Comparison of ENCODE assay signal across 25 cellular contexts in the genomic region with DNA sequence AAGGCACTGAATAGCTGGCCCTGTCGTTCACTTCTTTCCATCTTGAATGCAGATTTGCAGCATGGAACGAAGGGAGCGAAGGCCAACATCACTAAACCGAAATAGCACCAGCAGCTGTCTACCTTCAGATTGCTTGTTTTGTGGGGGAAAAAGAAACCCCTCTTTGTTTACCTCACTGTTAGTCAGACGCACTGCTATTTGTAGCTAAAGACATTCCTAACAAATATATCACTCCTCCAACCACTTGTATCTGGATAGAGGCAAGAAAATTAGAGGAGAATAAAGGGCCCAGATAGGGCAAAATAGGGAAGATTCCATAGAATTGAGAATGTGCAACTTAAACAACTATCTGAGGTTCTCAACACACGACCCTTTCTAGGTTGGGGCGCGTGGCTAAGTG. TPM values are rescaled to one million over a fixed set of nuclear protein-coding genes. Genes with fewer than 3 reads are reported as not detected.
DNase-seq lines count a peak whose midpoint lies in the region; ATAC-seq and TF ChIP-seq lines count a peak whose summit lies in the region.
"Had no signal": no experiment of that assay in that cellular context is flagged by ENCODE, and none has a peak within 500 bp of the region (broad histone marks: within the 10 kb centered on the region; RNA-seq: fewer than 3 reads in every experiment).

No MANE protein-coding gene starts in this region.

- H3K79me2 ChIP-seq in DOHH2 (ENCODE audit: control insufficient read depth, low read length), result peaks cover 99% of the 10 kb centered on the region

- in situ Hi-C loops in IMR-90 (cut with MboI; ENCODE audit: low sequenced_read_pairs), result no loop called here

- H2AFZ ChIP-seq in IMR-90 (replicated peaks; ENCODE audit: low read length, poor library complexity), result peak overlapping the region; percentile 37
- no peak overlapping the region for H2AFZ ChIP-seq in mesenchymal stem cell (ENCODE audit: low read depth, low read length)

- no peak overlapping the region for H2AK9ac ChIP-seq in IMR-90 (replicated peaks; ENCODE audit: low read depth, low read length, poor library complexity)

- ATAC-seq in IMR-90 (ENCODE audit: low read depth) (peak; percentile 95), GM21515 (IDR thresholded peaks at IDR 0.05; ENCODE audit: unreplicated experiment) (no peak), HG02763 (IDR thresholded peaks at IDR 0.05; ENCODE audit: unreplicated experiment) (no peak)
- ATAC-seq: HCT116 had no signal

- H3K27ac ChIP-seq in DOHH2 (ENCODE audit: low read depth, low read length) (no peak overlapping the region; the same call in 1 of the 2 replicates), IMR-90 (ENCODE audit: insufficient read depth, low read length) (no peak overlapping the region), mesenchymal stem cell (ENCODE audit: low read length, poor library complexity, severe bottlenecking) (no peak overlapping the region)
- H3K27ac ChIP-seq: Peyer's patch, SK-N-MC had no signal

- H2BK12ac ChIP-seq in mesenchymal stem cell (ENCODE audit: low read length in 2 of 2), result no peak overlapping the region

- H4K20me1 ChIP-seq in DOHH2 (ENCODE audit: control insufficient read depth, insufficient read depth, low read depth, low read length), result no peaks in the 10 kb centered on the region
- H4K20me1 ChIP-seq in IMR-90 (ENCODE audit: insufficient read depth, low read length), result no peaks in the 10 kb centered on the region

- no peaks in the 10 kb centered on the region for H3K9me1 ChIP-seq in IMR-90 (ENCODE audit: insufficient read depth, low read length)

- H3K36me3 ChIP-seq in DOHH2 (ENCODE audit: control insufficient read depth, low read length) (peaks cover 25% of the 10 kb centered on the region), IMR-90 (ENCODE audit: control insufficient read depth, insufficient read depth, low read length) (no peaks in the 10 kb centered on the region), mesenchymal stem cell (ENCODE audit: control insufficient read depth in 1 of 2, insufficient read depth in 2 of 2, low read depth in 1 of 2, low read length in 2 of 2) (no peaks in the 10 kb centered on the region)
- H3K36me3 ChIP-seq: Peyer's patch had no signal

- no peak for TF ChIP-seq POLR2A in IMR-90 (IDR thresholded peaks at IDR 0.05; ENCODE audit: low read depth, low read length)

- H4K91ac ChIP-seq in IMR-90 (ENCODE audit: insufficient read depth, low read depth, low read length) (no peak overlapping the region), mesenchymal stem cell (ENCODE audit: low read length) (no peak overlapping the region)

- dilution Hi-C loops in IMR-90 (cut with HindIII; ENCODE audit: low sequenced_read_pairs, unreplicated experiment), result no loop called here

- H3K18ac ChIP-seq in IMR-90 (ENCODE audit: low read depth, low read length) (0 out of 2 replicates have a peak overlapping the region, but pooled peaks have one; percentile 10), mesenchymal stem cell (ENCODE audit: low read depth in 1 of 2, low read length in 2 of 2) (peak overlapping the region in 1 of 2 experiments; percentile 48)

- TF ChIP-seq RAD21 in IMR-90 (IDR thresholded peaks at IDR 0.05; ENCODE audit: low read length), result no peak

- H3K9ac ChIP-seq in IMR-90 (ENCODE audit: low read depth, low read length) (no peak overlapping the region), mesenchymal stem cell (ENCODE audit: low read length) (no peak overlapping the region)

- TF ChIP-seq CTCF in DOHH2 (IDR thresholded peaks at IDR 0.05; ENCODE audit: low read depth, low read length, poor library complexity, severe bottlenecking) (no peak), IMR-90 (conservative IDR thresholded peaks at IDR 0.05; ENCODE audit: low read depth, low read length) (no peak)

- H2AK5ac ChIP-seq in IMR-90 (ENCODE audit: low read depth, low read length) (peak overlapping the region; percentile 74), mesenchymal stem cell (ENCODE audit: low read length, severe bottlenecking) (no peak overlapping the region)

- H3F3A ChIP-seq in DOHH2 (ENCODE audit: control insufficient read depth, insufficient read depth), result peaks cover 17% of the 10 kb centered on the region

- no TSS peak for BruUV-seq in IMR-90 (replicated peaks; lab: Mats Ljungman, UMichigan)

- H3K56ac ChIP-seq in IMR-90 (ENCODE audit: extremely low read depth, insufficient read depth, low read length), result no peak overlapping the region

- H2BK120ac ChIP-seq in IMR-90 (ENCODE audit: low read depth, low read length), result peak overlapping the region; percentile 36; the same call in 1 of the 2 replicates
- no peak overlapping the region for H2BK120ac ChIP-seq in mesenchymal stem cell (ENCODE audit: low read depth, low read length)

- H3K4me1 ChIP-seq in DOHH2 (ENCODE audit: control insufficient read depth, low read length), result peaks cover 98% of the 10 kb centered on the region
- peaks cover 7% of the 10 kb centered on the region for H3K4me1 ChIP-seq in IMR-90 (ENCODE audit: control insufficient read depth, insufficient read depth, low read length)
- H3K4me1 ChIP-seq in mesenchymal stem cell (ENCODE audit: control insufficient read depth, insufficient read depth, low read depth, low read length), result no peaks in the 10 kb centered on the region
- H3K4me1 ChIP-seq: Peyer's patch had no signal

- H3K23ac ChIP-seq in IMR-90 (ENCODE audit: low read depth, low read length) (no peak overlapping the region), mesenchymal stem cell (ENCODE audit: low read length in 2 of 2) (no peak overlapping the region)

- no peak overlapping the region for H3K4me3 ChIP-seq in DOHH2 (ENCODE audit: low read length)
- no peak overlapping the region for H3K4me3 ChIP-seq in IMR-90 (ENCODE audit: insufficient read depth, low read depth, low read length)
- no peak overlapping the region for H3K4me3 ChIP-seq in mesenchymal stem cell (ENCODE audit: insufficient read depth in 1 of 2, low read depth in 1 of 2, low read length in 2 of 2)
- H3K4me3 ChIP-seq: Peyer's patch, SK-N-MC had no signal

- H3K9me2 ChIP-seq in DOHH2 (replicated peaks; ENCODE audit: control insufficient read depth, low read length), result no peaks in the 10 kb centered on the region

- no peaks in the 10 kb centered on the region for H3K9me3 ChIP-seq in DOHH2 (ENCODE audit: control insufficient read depth, insufficient read depth, low read length)
- H3K9me3 ChIP-seq in IMR-90 (ENCODE audit: control insufficient read depth, insufficient read depth, low read length), result no peaks in the 10 kb centered on the region
- no peaks in the 10 kb centered on the region for H3K9me3 ChIP-seq in mesenchymal stem cell (ENCODE audit: control insufficient read depth, low read length)
- H3K9me3 ChIP-seq: Peyer's patch had no signal

- CTCF ChIA-PET in IMR-90 (lab: Yijun Ruan, JAX), result no interaction called here

- H2BK20ac ChIP-seq in IMR-90 (ENCODE audit: low read depth, low read length), result peak overlapping the region; percentile 50; the same call in 1 of the 2 replicates

- H2BK15ac ChIP-seq in IMR-90 (ENCODE audit: low read depth, low read length) (no peak overlapping the region; the same call in 2 of the 3 replicates), mesenchymal stem cell (ENCODE audit: low read depth, poor library complexity, severe bottlenecking) (no peak overlapping the region)

- POLR2A ChIA-PET in IMR-90 (lab: Charles Lee; ENCODE audit: unreplicated experiment), result interaction anchor here (0.6 kb wide), 1 partner anchor 153 kb away, joined by 4 read pairs; no protein-coding TSS in a partner anchor

- H4K5ac ChIP-seq in IMR-90 (ENCODE audit: low read depth, low read length), result no peak overlapping the region

- no peak overlapping the region for H2BK5ac ChIP-seq in IMR-90 (ENCODE audit: low read depth, low read length, poor library complexity, severe bottlenecking)
- no peak overlapping the region for H2BK5ac ChIP-seq in mesenchymal stem cell (ENCODE audit: low read depth, low read length, poor library complexity, severe bottlenecking)

- H3K4me2 ChIP-seq in DOHH2 (ENCODE audit: low read length) (0 out of 2 replicates have a peak overlapping the region, but pooled peaks have one; percentile 8), IMR-90 (ENCODE audit: low read depth, low read length) (no peak overlapping the region; the same call in 1 of the 2 replicates), mesenchymal stem cell (ENCODE audit: low read length, poor library complexity, severe bottlenecking) (no peak overlapping the region)

- peak; percentile 63 for DNase-seq in IMR-90
- peak; percentile 63 for DNase-seq in mesenchymal stem cell
- no peak for DNase-seq in DMS153 (lab: John Stamatoyannopoulos, UW)
- DNase-seq in activated gamma-delta T cell (lab: John Stamatoyannopoulos, UW), result no peak
- DNase-seq: CD4-positive, CD25-positive, alpha-beta regulatory T cell; DMS53; EL; GF-D8; Karpas-422; NCI-H1092 treated with DMSO at 0.1 percent for 48 hours; NCI-H1436; NCI-H187; NCI-H2081 treated with DMSO at 0.1 percent for 48 hours; NCI-H2171; NCI-H226; NCI-H510A; NCI-H69; OCI-M1; Peyer's patch; SIG-M5 had no signal

- H4K8ac ChIP-seq in IMR-90 (ENCODE audit: low read depth in 2 of 2, low read length in 2 of 2) (peak overlapping the region in 1 of 2 experiments; percentile 70; a peak in 1 of 4 replicates), mesenchymal stem cell (ENCODE audit: low read length) (no peak overlapping the region)

- H3K79me1 ChIP-seq in IMR-90 (ENCODE audit: low read depth in 1 of 2, low read length in 2 of 2) (no peaks in the 10 kb centered on the region), mesenchymal stem cell (replicated peaks; ENCODE audit: low read length, poor library complexity, severe bottlenecking) (peaks cover 2% of the 10 kb centered on the region)

- no peaks in the 10 kb centered on the region for H3K27me3 ChIP-seq in DOHH2 (ENCODE audit: control insufficient read depth, low read length)
- H3K27me3 ChIP-seq in IMR-90 (ENCODE audit: control insufficient read depth, insufficient read depth, low read length), result no peaks in the 10 kb centered on the region
- no peaks in the 10 kb centered on the region for H3K27me3 ChIP-seq in mesenchymal stem cell (ENCODE audit: control insufficient read depth in 1 of 2, insufficient read depth in 1 of 2, low read length in 2 of 2)
- H3K27me3 ChIP-seq: Peyer's patch had no signal

- intact Hi-C loops in IMR-90 (cut with micrococcal nuclease), result no loop called here

- WGBS in IMR-90 (ENCODE audit: extremely low coverage in 2 of 2, insufficient read length in 1 of 2), 2 experiments, result 60% methylated on average over 1 of the region's 8 CpGs; no CpG with 5 or more reads in 1 of the 2 experiments
- WGBS in mesenchymal stem cell, result 57% methylated on average over 4 of the region's 8 CpGs

- H3K4ac ChIP-seq in IMR-90 (ENCODE audit: low read depth, low read length) (peak overlapping the region; percentile 31; the same call in 1 of the 2 replicates), mesenchymal stem cell (ENCODE audit: low read depth in 1 of 2, low read length in 2 of 2) (no peak overlapping the region)

- H3K14ac ChIP-seq in IMR-90 (replicated peaks; ENCODE audit: low read depth, low read length) (no peak overlapping the region), mesenchymal stem cell (ENCODE audit: low read length in 2 of 2) (no peak overlapping the region)

RNA-seq across cellular contexts. Expression of a gene that starts 26.5 kb away (rescaled TPM):
- total RNA-seq in IMR-90 (2012; rRNA removed), result 1.7 and 1.8 TPM in 2 replicates
- 0.55 and 0.63 TPM in 2 replicates for polyA plus RNA-seq in IMR-90 (2012; rRNA removed)
- polyA plus RNA-seq in IMR-90 (2012; cell fraction: cytosol; rRNA removed), result 0.11 and 0.47 TPM in 2 replicates
- 0.18 and 1.1 TPM in 2 replicates for polyA plus RNA-seq in IMR-90 (2012; cell fraction: nucleus; rRNA removed; ENCODE audit: low replicate concordance)
- polyA plus RNA-seq in mesenchymal stem cell (2013, experiment 1 of 2), result 88.0 TPM
- 80.8 TPM for polyA plus RNA-seq in mesenchymal stem cell (2013, experiment 2 of 2)

Comparison
In these comparisons a context has a peak if more than half of its experiments do, and no peak if none do; other contexts are left out.
1. DNase-seq: peak in IMR-90 (single experiment) and mesenchymal stem cell (single experiment); none in DMS153 (single experiment) and activated gamma-delta T cell (single experiment).